26 cellular contexts compared by ENCODE assay signal in the genomic region with DNA sequence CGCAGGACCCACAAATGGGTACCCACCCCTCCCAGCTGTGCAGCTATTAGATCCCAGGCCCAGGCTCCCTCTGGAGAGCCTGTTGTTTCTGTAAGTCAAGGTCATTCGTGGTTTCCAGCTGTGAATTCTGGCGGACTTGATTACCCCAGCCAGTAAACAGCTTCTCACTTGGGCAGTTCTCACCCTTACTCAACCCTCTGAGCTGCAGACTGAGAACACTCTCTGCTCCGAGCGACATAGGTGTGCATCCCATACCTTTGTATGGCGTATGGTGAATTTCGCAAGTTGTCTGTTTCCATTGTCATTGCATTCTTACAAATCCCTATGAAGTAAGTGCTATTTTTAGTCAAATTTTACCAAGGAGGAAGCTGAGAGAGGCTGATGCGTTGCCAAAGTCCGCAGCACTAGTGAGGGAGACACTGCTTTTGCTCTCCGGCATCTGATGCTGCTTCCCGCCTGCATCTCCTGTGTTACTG. TPM values are rescaled to one million over a fixed set of nuclear protein-coding genes. Genes with fewer than 3 reads are reported as not detected.
DNase-seq lines count a peak whose midpoint lies in the region; ATAC-seq and TF ChIP-seq lines count a peak whose summit lies in the region.
"Had no signal": no experiment of that assay in that cellular context is flagged by ENCODE, and none has a peak within 500 bp of the region (broad histone marks: within the 10 kb centered on the region; RNA-seq: fewer than 3 reads in every experiment).

No MANE protein-coding gene starts in this region.

- CTCF ChIA-PET in activated CD4-positive, alpha-beta memory T cell treated with anti-CD3 and anti-CD28 coated beads for 36 hours (lab: Charles Lee), result no interaction called here

- no peaks in the 10 kb centered on the region for H3K27me3 ChIP-seq in ascending aorta
- H3K27me3 ChIP-seq in thoracic aorta (replicated peaks; ENCODE audit: insufficient read depth), result no peaks in the 10 kb centered on the region
- H3K27me3 ChIP-seq: brain microvascular endothelial cell had no signal

- H3K4me3 Mint-ChIP-seq in nephron, result no peak overlapping the region
- H3K4me3 Mint-ChIP-seq in activated CD4-positive, alpha-beta memory T cell treated with anti-CD3 and anti-CD28 coated beads for 36 hours, result no peak overlapping the region
- H3K4me3 Mint-ChIP-seq: activated CD4-positive, alpha-beta T cell treated with anti-CD3 and anti-CD28 coated beads, Interleukin-2, amount 10 ng/mL, durations not matched to agents 24 days and 14 days; activated T-helper 17 cell treated with anti-CD3 and anti-CD28 coated beads, Interleukin-2, amount 50 U/mL, for 72 hours; dendritic cell treated with granulocyte-macrophage colony-stimulating factor and Interleukin-4, amounts not matched to agents 40 ng/mL and 50 ng/mL, for 4 days; stimulated activated memory B cell treated with anti-CD40 and anti-IgM and Interleukin-4, amounts not matched to agents 10 μg/mL and 1 μg/mL and 100 μg/mL, for 72 hours; T-helper 1 cell treated with Interleukin-12 subunit alpha and Interleukin-12 subunit beta and Interleukin-4 antibody, amounts not matched to agents 30 μg/mL and 1 μg/mL, for 36 hours had no signal

- peaks cover 80% of the 10 kb centered on the region for H3K4me1 Mint-ChIP-seq in nephron
- no peaks in the 10 kb centered on the region for H3K4me1 Mint-ChIP-seq in activated CD4-positive, alpha-beta memory T cell treated with anti-CD3 and anti-CD28 coated beads for 36 hours (ENCODE audit: low read depth)
- H3K4me1 Mint-ChIP-seq: activated CD4-positive, alpha-beta T cell treated with anti-CD3 and anti-CD28 coated beads, Interleukin-2, amount 10 ng/mL, durations not matched to agents 24 days and 14 days; activated T-helper 17 cell treated with anti-CD3 and anti-CD28 coated beads, Interleukin-2, amount 50 U/mL, for 72 hours; CD4-positive, alpha-beta memory T cell; IgD-negative memory B cell; stimulated activated memory B cell treated with anti-CD40 and anti-IgM and Interleukin-4, amounts not matched to agents 10 μg/mL and 1 μg/mL and 100 μg/mL, for 72 hours had no signal

- no peaks in the 10 kb centered on the region for H3K27me3 Mint-ChIP-seq in nephron (ENCODE audit: low read depth)
- H3K27me3 Mint-ChIP-seq in activated CD4-positive, alpha-beta memory T cell treated with anti-CD3 and anti-CD28 coated beads for 36 hours, result no peaks in the 10 kb centered on the region
- H3K27me3 Mint-ChIP-seq: activated T-helper 17 cell treated with anti-CD3 and anti-CD28 coated beads, Interleukin-2, amount 50 U/mL, for 72 hours; dendritic cell treated with granulocyte-macrophage colony-stimulating factor and Interleukin-4, amounts not matched to agents 40 ng/mL and 50 ng/mL, for 4 days had no signal

- ATAC-seq in thoracic aorta (ENCODE audit: insufficient number of reproducible peaks, low FRiP score, low read depth) (no peak), GM21528 (IDR thresholded peaks at IDR 0.05; ENCODE audit: low FRiP score, unreplicated experiment) (no peak)
- ATAC-seq: activated T-helper 17 cell treated with anti-CD3 and anti-CD28 coated beads, Interleukin-2, amount 50 U/mL, for 72 hours; foreskin keratinocyte; Panc1; stimulated activated memory B cell treated with anti-CD40 and anti-IgM and Interleukin-4, amounts not matched to agents 10 μg/mL and 1 μg/mL and 100 μg/mL, for 72 hours had no signal

- H3K36me3 ChIP-seq in ascending aorta (peaks cover 7 to 16% of the 10 kb centered on the region in 2 donors), thoracic aorta (peaks cover 6% of the 10 kb centered on the region)

- peak in 1 of 2 donors; percentile 71 for DNase-seq in ascending aorta (ENCODE audit: low spot score in 2 of 2)
- DNase-seq in fibroblast of pulmonary artery (ENCODE audit: low read depth), result peak; percentile 63
- DNase-seq in thoracic aorta (ENCODE audit: low spot score), result no peak
- DNase-seq in GM19240 (ENCODE audit: insufficient read length, low spot score), result no peak
- DNase-seq in activated CD4-positive, alpha-beta memory T cell treated with anti-CD3 and anti-CD28 coated beads for 36 hours, result no peak
- DNase-seq: activated CD4-positive, alpha-beta T cell treated with anti-CD3 and anti-CD28 coated beads, Interleukin-2, amount 10 ng/mL, durations not matched to agents 24 days and 14 days; brain microvascular endothelial cell; CD4-positive, alpha-beta memory T cell; DMS153; foreskin keratinocyte; HCEC 1CT; islet precursor cell; NCI-H1436 treated with DMSO at 0.1 percent for 48 hours; NCI-H510A; stimulated activated CD4-positive, alpha-beta T cell treated with anti-CD3 and anti-CD28 coated beads, Interleukin-2, amount 100 ng/mL, for 24 hours had no signal

- H3K27ac ChIP-seq in ascending aorta, result peak overlapping the region; percentile 57 to 63
- H3K27ac ChIP-seq in thoracic aorta, result peak overlapping the region; percentile 43 to 60
- H3K27ac ChIP-seq: brain microvascular endothelial cell, foreskin keratinocyte had no signal

- no peaks in the 10 kb centered on the region for H3K9me3 Mint-ChIP-seq in nephron
- no peaks in the 10 kb centered on the region for H3K9me3 Mint-ChIP-seq in activated CD4-positive, alpha-beta memory T cell treated with anti-CD3 and anti-CD28 coated beads for 36 hours
- H3K9me3 Mint-ChIP-seq: activated CD4-positive, alpha-beta T cell treated with anti-CD3 and anti-CD28 coated beads, Interleukin-2, amount 10 ng/mL, durations not matched to agents 24 days and 14 days; activated T-helper 17 cell treated with anti-CD3 and anti-CD28 coated beads, Interleukin-2, amount 50 U/mL, for 72 hours; CD4-positive, alpha-beta memory T cell; dendritic cell treated with granulocyte-macrophage colony-stimulating factor and Interleukin-4, amounts not matched to agents 40 ng/mL and 50 ng/mL, for 4 days; IgD-negative memory B cell; stimulated activated memory B cell treated with anti-CD40 and anti-IgM and Interleukin-4, amounts not matched to agents 10 μg/mL and 1 μg/mL and 100 μg/mL, for 72 hours; T-helper 1 cell treated with Interleukin-12 subunit alpha and Interleukin-12 subunit beta and Interleukin-4 antibody, amounts not matched to agents 30 μg/mL and 1 μg/mL, for 36 hours had no signal

- TF ChIP-seq CTCF in ascending aorta (IDR thresholded peaks at IDR 0.05) (no peak), fibroblast of pulmonary artery (IDR thresholded peaks at IDR 0.05; ENCODE audit: low read length, missing control alignments) (no peak), nephron (IDR thresholded peaks at IDR 0.05; ENCODE audit: unreplicated experiment in 3 of 3) (no peak), thoracic aorta (IDR thresholded peaks at IDR 0.05) (no peak)

- intact Hi-C loops in ascending aorta (cut with DNase I), result no loop called here
- intact Hi-C loops in activated CD4-positive, alpha-beta memory T cell treated with anti-CD3 and anti-CD28 coated beads for 36 hours (cut with micrococcal nuclease), result no loop called here

- H3K9me3 ChIP-seq in ascending aorta, result no peaks in the 10 kb centered on the region
- no peaks in the 10 kb centered on the region for H3K9me3 ChIP-seq in thoracic aorta

- no peak overlapping the region for H3K4me3 ChIP-seq in ascending aorta
- H3K4me3 ChIP-seq in fibroblast of pulmonary artery (replicated peaks; ENCODE audit: low read depth, low read length), result no peak overlapping the region
- peak overlapping the region; percentile 3 for H3K4me3 ChIP-seq in thoracic aorta

- H3K4me1 ChIP-seq in ascending aorta, result peaks cover 9 to 42% of the 10 kb centered on the region in 2 donors
- peaks cover 28 to 98% of the 10 kb centered on the region in 2 donors for H3K4me1 ChIP-seq in thoracic aorta (ENCODE audit: control insufficient read depth in 1 of 2, low read depth in 2 of 2)
- H3K4me1 ChIP-seq: foreskin keratinocyte had no signal

- peak overlapping the region in 2 of 3 experiments; percentile 83 to 97 for H3K27ac Mint-ChIP-seq in nephron
- H3K27ac Mint-ChIP-seq in activated CD4-positive, alpha-beta memory T cell treated with anti-CD3 and anti-CD28 coated beads for 36 hours, result no peak overlapping the region
- H3K27ac Mint-ChIP-seq: activated CD4-positive, alpha-beta T cell treated with anti-CD3 and anti-CD28 coated beads, Interleukin-2, amount 10 ng/mL, durations not matched to agents 24 days and 14 days; activated T-helper 17 cell treated with anti-CD3 and anti-CD28 coated beads, Interleukin-2, amount 50 U/mL, for 72 hours; CD4-positive, alpha-beta memory T cell; dendritic cell treated with granulocyte-macrophage colony-stimulating factor and Interleukin-4, amounts not matched to agents 40 ng/mL and 50 ng/mL, for 4 days; IgD-negative memory B cell; stimulated activated memory B cell treated with anti-CD40 and anti-IgM and Interleukin-4, amounts not matched to agents 10 μg/mL and 1 μg/mL and 100 μg/mL, for 72 hours; T-helper 1 cell treated with Interleukin-12 subunit alpha and Interleukin-12 subunit beta and Interleukin-4 antibody, amounts not matched to agents 30 μg/mL and 1 μg/mL, for 36 hours had no signal

- POLR2A ChIA-PET in activated CD4-positive, alpha-beta memory T cell treated with anti-CD3 and anti-CD28 coated beads for 36 hours (lab: Charles Lee), result no interaction called here

- no peaks in the 10 kb centered on the region for H3K36me3 Mint-ChIP-seq in nephron (ENCODE audit: low read depth)
- H3K36me3 Mint-ChIP-seq in activated CD4-positive, alpha-beta memory T cell treated with anti-CD3 and anti-CD28 coated beads for 36 hours, result no peaks in the 10 kb centered on the region
- H3K36me3 Mint-ChIP-seq: CD4-positive, alpha-beta memory T cell; IgD-negative memory B cell; stimulated activated memory B cell treated with anti-CD40 and anti-IgM and Interleukin-4, amounts not matched to agents 10 μg/mL and 1 μg/mL and 100 μg/mL, for 72 hours had no signal

RNA-seq across cellular contexts. Expression of gene ALPK3, which starts 11.3 kb away (rescaled TPM):
- 38.0 TPM for total RNA-seq in ascending aorta
- total RNA-seq in thoracic aorta, result 10 to 100 TPM; 56.9 to 81.1 TPM
- under 1 TPM; 0.10 to 0.12 TPM for total RNA-seq in activated CD4-positive, alpha-beta memory T cell treated with anti-CD3 and anti-CD28 coated beads for 36 hours

RNA-seq across cellular contexts. Expression of gene SLC28A1, which starts 56.0 kb away (rescaled TPM):
- total RNA-seq in ascending aorta (not detected), thoracic aorta (1 to 10 TPM in 1 of 2 donors, under 1 TPM in 1; 0.41 to 1.6 TPM)
- total RNA-seq in activated CD4-positive, alpha-beta memory T cell treated with anti-CD3 and anti-CD28 coated beads for 36 hours, result not detected
- total RNA-seq: activated CD4-positive, alpha-beta T cell treated with anti-CD3 and anti-CD28 coated beads, Interleukin-2, amount 10 ng/mL, durations not matched to agents 24 days and 14 days; activated T-helper 17 cell treated with anti-CD3 and anti-CD28 coated beads, Interleukin-2, amount 50 U/mL, for 72 hours; CD4-positive, alpha-beta memory T cell; foreskin keratinocyte; M059J; omental fat pad; SK-MEL-5 had no signal

Comparison
In these comparisons a context has a peak if more than half of its experiments do, and no peak if none do; other contexts are left out.
1. RNA of gene ALPK3, which starts 11.3 kb away (total RNA-seq): 56.9 to 81.1 TPM in thoracic aorta and 38.0 TPM in ascending aorta (single experiment); 0.10 to 0.12 TPM in activated CD4-positive, alpha-beta memory T cell treated with anti-CD3 and anti-CD28 coated beads for 36 hours; every median in the first group is over 10 times any median in the second.